In the genomic region with DNA sequence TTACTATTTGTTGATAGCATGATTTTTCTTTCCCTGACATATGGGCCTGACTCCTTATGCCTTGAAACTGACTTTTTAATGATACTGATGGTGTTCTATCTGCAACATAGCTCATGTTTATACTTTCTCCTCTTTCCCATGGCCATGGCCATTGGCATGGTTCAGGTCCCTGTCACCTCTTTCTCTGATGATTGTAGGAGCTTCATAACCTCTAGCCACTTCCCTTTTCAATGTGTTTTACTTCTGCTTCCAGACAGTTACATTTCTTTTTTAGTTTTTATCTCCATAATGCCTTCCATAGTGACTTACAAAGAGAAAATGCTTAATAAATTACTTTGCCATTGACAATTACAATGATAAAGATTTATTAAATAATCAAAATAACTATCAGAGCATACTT, we compare ENCODE assay signal across 27 cellular contexts.
A peak's percentile ranks its signal among the peaks of the same experiment; 100 is the strongest.
DNase-seq lines count a peak whose midpoint lies in the region; ATAC-seq and TF ChIP-seq lines count a peak whose summit lies in the region.
"Had no signal": no experiment of that assay in that cellular context is flagged by ENCODE, and none has a peak within 500 bp of the region (broad histone marks: within the 10 kb centered on the region; RNA-seq: fewer than 3 reads in every experiment).

No MANE protein-coding gene starts in this region.

- no peaks in the 10 kb centered on the region for H3K27me3 Mint-ChIP-seq in naive B cell
- H3K27me3 Mint-ChIP-seq in activated T-cell treated with anti-CD3 and anti-CD28 coated beads, Interleukin-2, amount 50 U/mL, for 4 hours (ENCODE audit: low read depth), result no peaks in the 10 kb centered on the region
- H3K27me3 Mint-ChIP-seq: CD4-positive, alpha-beta T cell had no signal

- peaks cover 0 to 3% (median 0%) of the 10 kb centered on the region in 7 donors for H3K9me3 Mint-ChIP-seq in naive B cell
- no peaks in the 10 kb centered on the region for H3K9me3 Mint-ChIP-seq in activated T-cell treated with anti-CD3 and anti-CD28 coated beads, Interleukin-2, amount 50 U/mL, for 4 hours
- H3K9me3 Mint-ChIP-seq: T-helper 1 cell treated with Interleukin-12 subunit alpha and Interleukin-12 subunit beta and Interleukin-4 antibody, amounts not matched to agents 30 μg/mL and 1 μg/mL, for 36 hours had no signal

- intact Hi-C loops in psoas muscle (cut with DNase I), result no loop called here

- peak overlapping the region in 5 of 6 donors; percentile 5 to 67 (median 33) for H3K27ac Mint-ChIP-seq in naive B cell
- H3K27ac Mint-ChIP-seq: CD4-positive, alpha-beta T cell; T-helper 1 cell treated with Interleukin-12 subunit alpha and Interleukin-12 subunit beta and Interleukin-4 antibody, amounts not matched to agents 30 μg/mL and 1 μg/mL, for 36 hours had no signal

- H3K36me3 ChIP-seq in psoas muscle (ENCODE audit: insufficient read depth in 1 of 2, low read depth in 1 of 2), result no peaks in the 10 kb centered on the region
- H3K36me3 ChIP-seq: esophagus muscularis mucosa, gastrocnemius medialis, right lobe of liver, SJCRH30, stomach, tibial artery had no signal

- no peaks in the 10 kb centered on the region for H3K9me3 ChIP-seq in psoas muscle
- H3K9me3 ChIP-seq: esophagus muscularis mucosa, gastrocnemius medialis, right lobe of liver, SJCRH30, stomach, tibial artery had no signal

- no peaks in the 10 kb centered on the region for H3K36me3 Mint-ChIP-seq in naive B cell
- no peaks in the 10 kb centered on the region for H3K36me3 Mint-ChIP-seq in activated T-cell treated with anti-CD3 and anti-CD28 coated beads, Interleukin-2, amount 50 U/mL, for 4 hours (ENCODE audit: insufficient read depth)

- ATAC-seq in HG03469 (IDR thresholded peaks at IDR 0.05; ENCODE audit: unreplicated experiment), result peak; percentile 33
- ATAC-seq in naive B cell (ENCODE audit: low read depth in 2 of 2), result peak; percentile 61 to 62
- ATAC-seq in psoas muscle, result no peak
- no peak for ATAC-seq in activated T-cell treated with anti-CD3 and anti-CD28 coated beads, Interleukin-2, amount 50 U/mL, for 4 hours
- ATAC-seq: gastrocnemius medialis, HepG2 had no signal

- no peaks in the 10 kb centered on the region for H3K4me1 ChIP-seq in psoas muscle
- H3K4me1 ChIP-seq: gastrocnemius medialis, parathyroid adenoma, right lobe of liver, SJCRH30, stomach had no signal

- no peak for TF ChIP-seq CTCF in psoas muscle (IDR thresholded peaks at IDR 0.05)

- no peak overlapping the region for H3K27ac ChIP-seq in psoas muscle
- H3K27ac ChIP-seq: coronary artery, esophagus muscularis mucosa, gastrocnemius medialis, parathyroid adenoma, right lobe of liver, SJCRH30, stomach, tibial artery had no signal

- DNase-seq in GDM1 (lab: John Stamatoyannopoulos, UW) (peak; percentile 19), OCI-M1 (lab: John Stamatoyannopoulos, UW) (peak; percentile 2), naive B cell (peak; percentile 25), NCI-H1694 treated with DMSO at 0.1 percent for 48 hours (lab: John Stamatoyannopoulos, UW) (no peak), psoas muscle (no peak), SW480 (ENCODE audit: low spot score) (no peak)
- no peak for DNase-seq in activated T-cell treated with anti-CD3 and anti-CD28 coated beads, Interleukin-2, amount 50 U/mL, for 4 hours
- DNase-seq: activated CD4-positive, alpha-beta T cell treated with anti-CD3 and anti-CD28 coated beads for 48 hours; activated naive CD4-positive, alpha-beta T cell treated with Interleukin-2 at 50 U/mL for 16 hours; activated T-cell treated with anti-CD3 and anti-CD28 coated beads, Interleukin-2, amount 50 U/mL, for 48 hours; amniotic stem cell; CD4-positive, alpha-beta T cell; gastrocnemius medialis; HCEC 1CT; NCI-H2081; NCI-H226; NCI-H82; right lobe of liver; SJCRH30; stomach; tibial artery had no signal

- H3K27me3 ChIP-seq in psoas muscle (ENCODE audit: insufficient read depth in 3 of 3, low read length in 2 of 3), result no peaks in the 10 kb centered on the region
- H3K27me3 ChIP-seq: esophagus muscularis mucosa, gastrocnemius medialis, right lobe of liver, SJCRH30, stomach, tibial artery had no signal

- H3K4me3 Mint-ChIP-seq in naive B cell, result peak overlapping the region in 5 of 8 donors; percentile 1 to 57 (median 22)
- no peak overlapping the region for H3K4me3 Mint-ChIP-seq in activated T-cell treated with anti-CD3 and anti-CD28 coated beads, Interleukin-2, amount 50 U/mL, for 4 hours
- H3K4me3 Mint-ChIP-seq: CD4-positive, alpha-beta T cell; T-helper 1 cell treated with Interleukin-12 subunit alpha and Interleukin-12 subunit beta and Interleukin-4 antibody, amounts not matched to agents 30 μg/mL and 1 μg/mL, for 36 hours had no signal

- no peak overlapping the region for H3K4me3 ChIP-seq in psoas muscle
- H3K4me3 ChIP-seq: coronary artery, esophagus muscularis mucosa, gastrocnemius medialis, right lobe of liver, SJCRH30, stomach, tibial artery had no signal

- H3K4me1 Mint-ChIP-seq in naive B cell, result peaks cover 30 to 48% (median 38%) of the 10 kb centered on the region in 3 donors
- peaks cover 8% of the 10 kb centered on the region for H3K4me1 Mint-ChIP-seq in activated T-cell treated with anti-CD3 and anti-CD28 coated beads, Interleukin-2, amount 50 U/mL, for 4 hours (ENCODE audit: low read depth)

Comparison
In these comparisons a context has a peak if more than half of its experiments do, and no peak if none do; other contexts are left out.
1. DNase-seq: peak in GDM1 (single experiment), OCI-M1 (single experiment) and naive B cell (single experiment); none in NCI-H1694 treated with DMSO at 0.1 percent for 48 hours (single experiment), psoas muscle (0 of 2), activated T-cell treated with anti-CD3 and anti-CD28 coated beads, Interleukin-2, amount 50 U/mL, for 4 hours (single experiment) and SW480 (single experiment).
2. ATAC-seq: peak in HG03469 (single experiment) and naive B cell (2 of 2); none in psoas muscle (0 of 4) and activated T-cell treated with anti-CD3 and anti-CD28 coated beads, Interleukin-2, amount 50 U/mL, for 4 hours (0 of 2).